In the genomic region with DNA sequence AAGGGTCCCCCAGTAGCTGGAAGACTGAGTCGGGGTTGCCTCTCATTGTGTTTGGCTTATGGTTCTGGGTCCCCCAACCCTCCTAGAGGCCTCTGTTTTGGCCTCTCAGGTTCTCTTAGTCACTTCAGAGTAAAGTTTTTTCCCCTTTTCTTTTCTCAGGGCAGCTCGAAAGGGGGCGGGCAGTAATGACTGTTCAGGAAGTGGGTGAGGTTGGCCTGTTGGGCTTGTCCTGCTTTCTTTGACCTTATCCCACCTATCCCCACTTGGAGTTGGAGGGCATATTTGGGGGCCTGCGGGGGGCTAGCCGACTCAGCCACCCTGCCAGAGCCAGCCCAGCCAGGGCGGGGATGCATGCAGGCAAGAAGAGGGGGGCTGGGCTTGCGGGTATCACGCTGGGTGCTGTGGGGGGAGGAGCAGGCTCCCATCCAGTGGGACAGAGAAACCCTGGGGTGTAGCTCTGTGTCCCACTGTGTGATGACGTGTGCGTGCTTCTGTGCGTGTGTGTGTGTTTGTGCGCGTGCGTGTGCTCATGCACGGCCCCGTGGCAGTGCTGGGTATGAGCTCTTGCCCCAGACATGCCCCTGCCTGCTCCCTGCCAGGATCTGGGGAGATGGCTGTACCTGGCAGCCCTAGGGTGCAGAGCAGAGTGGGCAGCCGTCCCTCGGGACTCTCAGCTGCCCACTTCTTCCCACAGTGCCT, we compare ENCODE assay signal across 8 cellular contexts. TPM values are rescaled to one million over a fixed set of nuclear protein-coding genes. Genes with fewer than 3 reads are reported as not detected.
A peak's percentile ranks its signal among the peaks of the same experiment; 100 is the strongest.
DNase-seq lines count a peak whose midpoint lies in the region; ATAC-seq and TF ChIP-seq lines count a peak whose summit lies in the region.

No MANE protein-coding gene starts in this region.

- no peak for TF ChIP-seq CTCF in CD4-positive, alpha-beta T cell (IDR thresholded peaks at IDR 0.05)
- no peak for TF ChIP-seq CTCF in dorsolateral prefrontal cortex (IDR thresholded peaks at IDR 0.05 in 54 of 56, conservative IDR thresholded peaks at IDR 0.05 in 2 of 56; ENCODE audit: low read depth in 1 of 56, partially characterized antibody in 56 of 56)

- no peaks in the 10 kb centered on the region for H3K27me3 ChIP-seq in CD4-positive, alpha-beta T cell (ENCODE audit: control insufficient read depth, insufficient read depth, low read length)
- H3K27me3 ChIP-seq in dorsolateral prefrontal cortex (no peaks in the 10 kb centered on the region), mucosa of rectum (ENCODE audit: control insufficient read depth in 2 of 2, insufficient read depth in 2 of 2, low read length in 2 of 2) (no peaks in the 10 kb centered on the region), stomach smooth muscle (ENCODE audit: control insufficient read depth in 1 of 2, insufficient read depth in 2 of 2, low read length in 2 of 2) (no peaks in the 10 kb centered on the region)

- peaks cover 31% of the 10 kb centered on the region for H3K4me1 Mint-ChIP-seq in CD4-positive, alpha-beta T cell (ENCODE audit: low read depth)
- H3K4me1 Mint-ChIP-seq in IgD-negative memory B cell = peaks cover 15 to 30% (median 26%) of the 10 kb centered on the region in 3 donors

- H3K4me3 ChIP-seq in dorsolateral prefrontal cortex (peak overlapping the region; percentile 37 to 99 (median 66)), mucosa of rectum (ENCODE audit: low read length in 2 of 2) (peak overlapping the region; percentile 86 to 89), stomach smooth muscle (ENCODE audit: low read length in 2 of 2) (peak overlapping the region; percentile 87 to 91)

- H3K36me3 Mint-ChIP-seq in CD4-positive, alpha-beta T cell (ENCODE audit: low read depth) = peaks cover 30% of the 10 kb centered on the region
- peaks cover 1% of the 10 kb centered on the region for H3K36me3 Mint-ChIP-seq in IgD-negative memory B cell

- POLR2A ChIA-PET in CD4-positive, alpha-beta T cell (lab: Charles Lee) = interaction anchor here (0.6 to 4.4 kb wide), 12 partner anchors 9 to 891 kb away, joined by 3 to 59 read pairs (median 6); a partner anchor contains a TSS

- DNase-seq in CD4-positive, alpha-beta T cell = peak in 9 of 10 experiments; percentile 33 to 88 (median 59)
- DNase-seq in activated CD4-positive, alpha-beta T cell treated with anti-CD3 and anti-CD28 coated beads for 1 hour = peak; percentile 33
- peak in 9 of 10 donors; percentile 46 to 80 (median 73) for DNase-seq in dorsolateral prefrontal cortex
- DNase-seq in NCI-H1105 treated with DMSO at 0.1 percent for 48 hours (lab: John Stamatoyannopoulos, UW) = no peak

- H3K9me3 Mint-ChIP-seq in CD4-positive, alpha-beta T cell = no peaks in the 10 kb centered on the region
- H3K9me3 Mint-ChIP-seq in IgD-negative memory B cell = no peaks in the 10 kb centered on the region

- H3K27ac ChIP-seq in CD4-positive, alpha-beta T cell (ENCODE audit: low read depth, low read length) = peak overlapping the region; percentile 93
- H3K27ac ChIP-seq in dorsolateral prefrontal cortex (peak overlapping the region; percentile 22 to 100 (median 91)), mucosa of rectum (ENCODE audit: low read depth in 2 of 2, low read length in 2 of 2) (peak overlapping the region; percentile 92 to 95), stomach smooth muscle (ENCODE audit: low read length) (peak overlapping the region; percentile 98)

- H3K4me3 Mint-ChIP-seq in CD4-positive, alpha-beta T cell = peak overlapping the region; percentile 92
- H3K4me3 Mint-ChIP-seq in IgD-negative memory B cell = peak overlapping the region in 3 of 4 donors; percentile 85 to 96 (median 96)

- ATAC-seq in CD4-positive, alpha-beta T cell (ENCODE audit: poor library complexity) = peak; percentile 25
- ATAC-seq in HG02588 (IDR thresholded peaks at IDR 0.05; ENCODE audit: unreplicated experiment) = no peak

- CTCF ChIA-PET in CD4-positive, alpha-beta T cell (lab: Charles Lee) = interaction anchor here (0.9 to 3.2 kb wide), 5 partner anchors 9 to 26 kb away, joined by 3 to 27 read pairs (median 4); no protein-coding TSS in a partner anchor

- no peak overlapping the region for H3K27ac Mint-ChIP-seq in CD4-positive, alpha-beta T cell
- peak overlapping the region in 2 of 3 donors; percentile 87 to 98 for H3K27ac Mint-ChIP-seq in IgD-negative memory B cell

- intact Hi-C loops in CD4-positive, alpha-beta T cell (cut with DNase I, micrococcal nuclease) = no loop called here
- intact Hi-C loops in dorsolateral prefrontal cortex (cut with DNase I) = no loop called here

- H3K9ac ChIP-seq in mucosa of rectum (ENCODE audit: low read depth in 1 of 2, low read length in 2 of 2) (peak overlapping the region; percentile 91 to 93), stomach smooth muscle (ENCODE audit: low read length in 2 of 2) (peak overlapping the region; percentile 91 to 96)

- H3K27me3 Mint-ChIP-seq in CD4-positive, alpha-beta T cell = no peaks in the 10 kb centered on the region
- no peaks in the 10 kb centered on the region for H3K27me3 Mint-ChIP-seq in IgD-negative memory B cell

- H3K4me1 ChIP-seq in mucosa of rectum (ENCODE audit: control insufficient read depth in 2 of 2, insufficient read depth in 2 of 2, low read length in 2 of 2) (peaks cover 26 to 31% of the 10 kb centered on the region in 2 donors), stomach smooth muscle (ENCODE audit: control insufficient read depth, insufficient read depth, low read length) (peaks cover 41% of the 10 kb centered on the region)

- H3K9me3 ChIP-seq in CD4-positive, alpha-beta T cell (ENCODE audit: control insufficient read depth, low read length) = no peaks in the 10 kb centered on the region
- no peaks in the 10 kb centered on the region for H3K9me3 ChIP-seq in mucosa of rectum (ENCODE audit: control insufficient read depth in 2 of 2, low read length in 2 of 2)
- no peaks in the 10 kb centered on the region for H3K9me3 ChIP-seq in stomach smooth muscle (ENCODE audit: control insufficient read depth in 2 of 2, low read length in 2 of 2)

- peaks cover 26 to 30% of the 10 kb centered on the region in 2 donors for H3K36me3 ChIP-seq in mucosa of rectum (ENCODE audit: control insufficient read depth in 2 of 2, insufficient read depth in 2 of 2, low read length in 2 of 2)
- peaks cover 9 to 19% of the 10 kb centered on the region in 2 donors for H3K36me3 ChIP-seq in stomach smooth muscle (ENCODE audit: control insufficient read depth in 2 of 2, insufficient read depth in 2 of 2, low read length in 2 of 2)

RNA-seq across cellular contexts. Expression of a gene that starts 1.4 kb away (rescaled TPM):
- 100 to 1,000 TPM; 114 to 119 TPM for total RNA-seq in CD4-positive, alpha-beta T cell
- polyA plus RNA-seq in IgD-negative memory B cell = 4.5 TPM
- 100 to 1,000 TPM in 70 of 120 experiments, 10 to 100 TPM in 50; 76.5 to 169 (median 103) TPM for total RNA-seq in dorsolateral prefrontal cortex

RNA-seq across cellular contexts. Expression of a gene that starts 15.6 kb away (rescaled TPM):
- total RNA-seq in CD4-positive, alpha-beta T cell = 100 to 1,000 TPM; 105 to 113 TPM
- polyA plus RNA-seq in IgD-negative memory B cell = 6.7 TPM
- total RNA-seq in dorsolateral prefrontal cortex = 100 to 1,000 TPM in 3 of 120 experiments, 10 to 100 TPM in 117; 22.2 to 145 (median 47.8) TPM

RNA-seq across cellular contexts. Expression of a gene that starts 28.1 kb away (rescaled TPM):
- total RNA-seq in CD4-positive, alpha-beta T cell = 10 to 100 TPM; 13.6 to 13.9 TPM
- polyA plus RNA-seq in IgD-negative memory B cell = 24.5 TPM
- total RNA-seq in dorsolateral prefrontal cortex = 100 to 1,000 TPM in 36 of 120 experiments, 10 to 100 TPM in 84; 60.1 to 130 (median 91.3) TPM

RNA-seq across cellular contexts. Expression of a gene that starts 31.4 kb away (rescaled TPM):
- under 1 TPM in 1 of 2 experiments, not detected in 1; 0.16 TPM for total RNA-seq in CD4-positive, alpha-beta T cell
- polyA plus RNA-seq in IgD-negative memory B cell = 0.55 TPM
- total RNA-seq in dorsolateral prefrontal cortex = 1 to 10 TPM in 112 of 120 experiments, under 1 TPM in 8; 0.46 to 5.4 (median 2.1) TPM

RNA-seq across cellular contexts. Expression of a gene that starts 31.9 kb away (rescaled TPM):
- 10 to 100 TPM; 10.6 to 11.8 TPM for total RNA-seq in CD4-positive, alpha-beta T cell
- 49.0 TPM for polyA plus RNA-seq in IgD-negative memory B cell
- total RNA-seq in dorsolateral prefrontal cortex = 10 to 100 TPM; 16.2 to 58.0 (median 31.5) TPM

Comparison
In these comparisons a context has a peak if more than half of its experiments do, and no peak if none do; other contexts are left out.
1. RNA of a gene that starts 28.1 kb away (total RNA-seq): 60.1 to 130 TPM in dorsolateral prefrontal cortex; 13.6 to 13.9 TPM in CD4-positive, alpha-beta T cell; every median in the first group is over 4 times any median in the second.
2. Peak in every context shown above with its lines, with median percentiles within 50 percentile points of each other: H3K27ac ChIP-seq and H3K4me3 ChIP-seq.